ENCODE assay signal across 16 cellular contexts in genomic region chr10:47024046-47024322, GRCh38.
"Had no signal": no experiment of that assay in that cellular context is flagged by ENCODE, and none has a peak within 500 bp of the region (broad histone marks: within the 10 kb centered on the region; RNA-seq: fewer than 3 reads in every experiment).

No MANE protein-coding gene starts in this region.

- H3K27ac ChIP-seq: body of pancreas, epithelial cell of prostate, foreskin keratinocyte, hepatocyte, testis, upper lobe of right lung had no signal

- H3K36me3 ChIP-seq: upper lobe of right lung had no signal

- FAIRE-seq: TTC549 had no signal

- H3K4me2 ChIP-seq: hepatocyte, smooth muscle cell had no signal

- H2AFZ ChIP-seq: hepatocyte had no signal

- H3K27me3 ChIP-seq: body of pancreas, hepatocyte, testis, upper lobe of right lung had no signal

- H3K9me3 ChIP-seq: body of pancreas, testis, upper lobe of right lung had no signal

- DNase-seq: activated CD4-positive, alpha-beta memory T cell treated with anti-CD3 and anti-CD28 coated beads, Interleukin-2, amount 10 ng/mL, durations not matched to agents 7 days and 5 days; activated CD4-positive, alpha-beta T cell treated with anti-CD3 and anti-CD28 coated beads for 36 hours; activated CD8-positive, alpha-beta memory T cell treated with anti-CD3 and anti-CD28 coated beads, Interleukin-2, amount 50 U/mL, for 4 hours; dermis blood vessel endothelial cell; effector memory CD8-positive, alpha-beta T cell; left cardiac atrium; natural killer cell; stimulated activated CD4-positive, alpha-beta T cell treated with anti-CD3 and anti-CD28 coated beads, Interleukin-4, amount 100 ng/mL, for 1 hour; upper lobe of right lung had no signal

- H3K4me1 ChIP-seq: body of pancreas, foreskin keratinocyte, testis, upper lobe of right lung had no signal

- H3K4me3 ChIP-seq: body of pancreas, hepatocyte, smooth muscle cell, testis, upper lobe of right lung had no signal

- H3K79me2 ChIP-seq: hepatocyte had no signal
